ENCODE assay signal across 8 cellular contexts in the genomic region with DNA sequence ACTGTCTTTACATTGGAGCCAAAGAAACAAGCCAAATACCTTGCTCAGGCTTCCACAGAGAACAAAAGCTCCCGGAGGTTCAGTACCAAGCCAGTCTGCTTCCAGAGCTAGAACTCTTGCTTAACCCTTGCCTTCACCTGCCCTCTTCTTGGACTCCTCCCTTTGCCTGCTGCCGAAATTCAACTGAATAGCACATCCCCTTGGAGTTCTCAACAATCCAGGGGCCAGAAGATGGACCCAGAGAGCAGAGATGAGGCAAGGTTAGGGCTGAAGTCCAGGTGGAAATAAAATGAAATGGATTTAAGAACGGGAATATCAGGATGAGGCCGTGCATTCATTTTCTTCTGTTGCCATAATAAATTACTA. TPM values are rescaled to one million over a fixed set of nuclear protein-coding genes. Genes with fewer than 3 reads are reported as not detected.
DNase-seq lines count a peak whose midpoint lies in the region; ATAC-seq and TF ChIP-seq lines count a peak whose summit lies in the region.

No MANE protein-coding gene starts in this region.

- no peak overlapping the region for H3K9ac ChIP-seq in stomach smooth muscle (ENCODE audit: low read length in 2 of 2)

- CTCF ChIA-PET in activated naive CD4-positive, alpha-beta T cell treated with anti-CD3 and anti-CD28 coated beads for 36 hours (lab: Charles Lee) = interaction anchor here (0.8 to 1.6 kb wide), 3 partner anchors 11 to 346 kb away, joined by 3 to 6 read pairs (median 3); no protein-coding TSS in a partner anchor

- H3K4me3 Mint-ChIP-seq in activated naive CD4-positive, alpha-beta T cell treated with anti-CD3 and anti-CD28 coated beads for 36 hours = peak overlapping the region; percentile 62

- no peaks in the 10 kb centered on the region for H3K36me3 Mint-ChIP-seq in activated naive CD4-positive, alpha-beta T cell treated with anti-CD3 and anti-CD28 coated beads for 36 hours (ENCODE audit: low read depth)

- H3K4me1 ChIP-seq in foreskin keratinocyte (no peaks in the 10 kb centered on the region), stomach smooth muscle (ENCODE audit: control insufficient read depth, insufficient read depth, low read length) (peaks cover 4% of the 10 kb centered on the region)

- H3K27me3 Mint-ChIP-seq in activated naive CD4-positive, alpha-beta T cell treated with anti-CD3 and anti-CD28 coated beads for 36 hours (ENCODE audit: low read depth) = peaks cover 3% of the 10 kb centered on the region

- intact Hi-C loops in activated naive CD4-positive, alpha-beta T cell treated with anti-CD3 and anti-CD28 coated beads for 36 hours (cut with micrococcal nuclease) = loop anchor here (1.0 to 2.0 kb wide), 4 partner anchors 26 to 346 kb away; no protein-coding TSS in a partner anchor
- intact Hi-C loops in posterior cingulate gyrus (cut with DNase I) = no loop called here

- peak overlapping the region; percentile 52 to 69 for H3K4me3 ChIP-seq in stomach smooth muscle (ENCODE audit: low read length in 2 of 2)

- no peaks in the 10 kb centered on the region for H3K9me3 ChIP-seq in stomach smooth muscle (ENCODE audit: control insufficient read depth in 2 of 2, low read length in 2 of 2)

- TF ChIP-seq CTCF in foreskin keratinocyte (conservative IDR thresholded peaks at IDR 0.05) = peak; percentile 9

- H3K27ac ChIP-seq in foreskin keratinocyte (no peak overlapping the region), stomach smooth muscle (ENCODE audit: low read length) (no peak overlapping the region)

- ATAC-seq in foreskin keratinocyte = no peak

- H3K4me1 Mint-ChIP-seq in activated naive CD4-positive, alpha-beta T cell treated with anti-CD3 and anti-CD28 coated beads for 36 hours (ENCODE audit: low read depth) = peaks cover 6% of the 10 kb centered on the region

- no peaks in the 10 kb centered on the region for H3K36me3 ChIP-seq in stomach smooth muscle (ENCODE audit: control insufficient read depth in 2 of 2, insufficient read depth in 2 of 2, low read length in 2 of 2)

- H3K9me3 Mint-ChIP-seq in activated naive CD4-positive, alpha-beta T cell treated with anti-CD3 and anti-CD28 coated beads for 36 hours = no peaks in the 10 kb centered on the region

- H3K27ac Mint-ChIP-seq in activated naive CD4-positive, alpha-beta T cell treated with anti-CD3 and anti-CD28 coated beads for 36 hours = no peak overlapping the region

- DNase-seq in activated naive CD4-positive, alpha-beta T cell treated with anti-CD3 and anti-CD28 coated beads for 36 hours = no peak
- no peak for DNase-seq in activated naive CD4-positive, alpha-beta T cell (lab: John Stamatoyannopoulos, UW)
- DNase-seq in OCI-M1 (lab: John Stamatoyannopoulos, UW) (peak; percentile 54), foreskin keratinocyte (no peak), posterior cingulate gyrus (no peak), hepatic stellate cell (ENCODE audit: low spot score) (no peak), pons (ENCODE audit: low spot score) (no peak)

- H3K27me3 ChIP-seq in foreskin keratinocyte = peaks cover 47% of the 10 kb centered on the region
- peaks cover 16 to 22% of the 10 kb centered on the region in 2 donors for H3K27me3 ChIP-seq in stomach smooth muscle (ENCODE audit: control insufficient read depth in 1 of 2, insufficient read depth in 2 of 2, low read length in 2 of 2)

RNA-seq across cellular contexts. Expression of gene PIK3AP1, which starts 0.9 kb away (rescaled TPM):
- 1 to 10 TPM; 1.6 to 1.7 TPM for total RNA-seq in activated naive CD4-positive, alpha-beta T cell treated with anti-CD3 and anti-CD28 coated beads for 36 hours
- 0.07 and 0.10 TPM in 2 replicates for total RNA-seq in foreskin keratinocyte
- 0.01 TPM in 1 of 2 replicates, not detected in the other for polyA plus RNA-seq in foreskin keratinocyte
